In the genomic region with DNA sequence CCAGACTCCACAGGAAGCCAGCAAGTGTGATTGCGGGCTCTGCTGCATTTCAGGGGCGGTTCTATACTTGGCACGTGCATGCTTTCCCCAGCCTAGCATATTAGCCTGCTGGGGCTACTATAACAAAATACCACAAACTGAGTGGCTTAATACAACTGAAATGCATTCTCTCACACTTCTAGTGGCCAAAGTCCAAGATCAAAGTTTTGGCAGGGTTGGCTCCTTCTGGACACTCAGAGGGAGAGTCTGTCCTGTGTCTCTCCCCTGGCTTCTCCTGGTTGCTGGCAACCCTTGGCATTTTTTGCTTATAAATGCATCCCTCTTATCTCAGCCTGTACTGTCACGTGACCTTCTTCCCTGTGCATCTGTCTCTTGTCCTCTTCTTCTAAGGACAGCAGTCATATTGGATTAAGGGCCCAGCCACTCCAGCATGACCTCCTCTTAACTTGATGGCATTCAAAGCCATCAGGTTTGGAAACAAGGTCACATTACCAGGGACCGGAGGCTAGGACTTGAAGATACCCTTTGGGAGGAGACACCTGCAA, we compare ENCODE assay signal across 21 cellular contexts.
"Had no signal": no experiment of that assay in that cellular context is flagged by ENCODE, and none has a peak within 500 bp of the region (broad histone marks: within the 10 kb centered on the region; RNA-seq: fewer than 3 reads in every experiment).

No MANE protein-coding gene starts in this region.

- H3K4me1 ChIP-seq: breast epithelium had no signal

- H3K27me3 ChIP-seq: breast epithelium, heart left ventricle, neutrophil, ovary, tibial artery had no signal

- DNase-seq: activated CD4-positive, alpha-beta memory T cell treated with anti-CD3 and anti-CD28 coated beads for 36 hours; activated CD4-positive, alpha-beta T cell treated with anti-CD3 and anti-CD28 coated beads for 48 hours; activated naive CD4-positive, alpha-beta T cell treated with Interleukin-2 at 50 U/mL for 16 hours; activated naive CD8-positive, alpha-beta T cell treated with anti-CD3 and anti-CD28 coated beads for 36 hours; activated T-cell treated with anti-CD3 and anti-CD28 coated beads, Interleukin-2, amount 50 U/mL, for 48 hours; amniotic stem cell; cortex of kidney; endodermal cell; heart left ventricle; islet precursor cell; left cardiac atrium; ovary; right cardiac atrium; stimulated activated CD4-positive, alpha-beta T cell treated with anti-CD3 and anti-CD28 coated beads, Interleukin-2, amount 100 ng/mL, for 24 hours; stimulated activated naive CD8-positive, alpha-beta T cell treated with anti-CD3 and anti-CD28 coated beads, Interleukin-15, amount 100 ng/mL, for 72 hours; T1000; tibial artery had no signal

- H3K36me3 ChIP-seq: breast epithelium, heart left ventricle, neutrophil, ovary, tibial artery had no signal

- H3K4me3 ChIP-seq: breast epithelium, heart left ventricle, ovary, skin epidermis, tibial artery had no signal

- H3K9me3 ChIP-seq: breast epithelium, neutrophil, ovary, tibial artery had no signal

- ATAC-seq: right cardiac atrium had no signal

- H3K27ac ChIP-seq: breast epithelium, epithelial cell of prostate, heart left ventricle, neutrophil, ovary, skin epidermis, tibial artery had no signal
